21 cellular contexts compared by ENCODE assay signal in the genomic region with DNA sequence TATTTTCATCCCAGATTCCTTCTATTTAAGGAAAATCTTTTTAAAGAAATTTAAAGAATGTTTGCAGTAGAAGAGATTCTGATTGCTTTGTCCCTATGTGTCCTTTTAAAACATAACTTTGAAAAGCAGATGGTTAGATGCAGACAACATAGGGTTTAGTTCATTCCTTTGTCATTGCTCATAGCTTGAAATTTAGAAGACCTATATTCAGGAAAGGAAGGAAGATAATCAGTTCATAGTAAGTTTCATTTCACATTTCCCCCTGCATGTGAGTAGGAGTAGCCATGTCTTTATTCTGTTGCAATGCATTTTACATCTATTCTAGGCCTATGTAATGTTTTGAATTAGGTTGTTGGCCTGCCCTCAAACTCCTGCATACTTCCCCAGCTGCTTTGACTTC.
DNase-seq lines count a peak whose midpoint lies in the region; ATAC-seq, FAIRE-seq and TF ChIP-seq lines count a peak whose summit lies in the region.
"Had no signal": no experiment of that assay in that cellular context is flagged by ENCODE, and none has a peak within 500 bp of the region (broad histone marks: within the 10 kb centered on the region; RNA-seq: fewer than 3 reads in every experiment).

No MANE protein-coding gene starts in this region.

- ATAC-seq in GM18517 (IDR thresholded peaks at IDR 0.05; ENCODE audit: unreplicated experiment) (no peak), GM18520 (IDR thresholded peaks at IDR 0.05; ENCODE audit: unreplicated experiment) (no peak)
- ATAC-seq: body of pancreas; heart right ventricle; naive thymus-derived CD4-positive, alpha-beta T cell had no signal

- no peak overlapping the region for H3K4me3 ChIP-seq in astrocyte of the spinal cord (ENCODE audit: low read depth, low read length)
- H3K4me3 ChIP-seq: body of pancreas, heart right ventricle, skin epidermis had no signal

- in situ Hi-C loops in astrocyte of the spinal cord (cut with HindIII; ENCODE audit: low sequenced_read_pairs) = no loop called here

- peak; percentile 13 for DNase-seq in AG20443 (ENCODE audit: low spot score)
- DNase-seq in HTR-8/SVneo (ENCODE audit: insufficient read length, low spot score) = peak; percentile 12
- DNase-seq in astrocyte of the spinal cord (ENCODE audit: low read depth, low spot score) = peak; percentile 24
- DNase-seq in hepatic stellate cell (ENCODE audit: low spot score) = peak; percentile 12
- no peak for DNase-seq in NCI-H1092 (lab: John Stamatoyannopoulos, UW)
- no peak for DNase-seq in DMS 273 treated with DMSO at 0.1 percent for 48 hours (lab: John Stamatoyannopoulos, UW)
- DNase-seq: activated CD4-positive, alpha-beta T cell treated with anti-CD3 and anti-CD28 coated beads, Interleukin-2, amount 50 U/mL, for 4 hours; activated naive CD4-positive, alpha-beta T cell treated with anti-CD3 and anti-CD28 coated beads for 36 hours; activated T-cell treated with anti-CD3 and anti-CD28 coated beads, Interleukin-2, amount 50 U/mL, for 1 hour; body of pancreas; heart right ventricle; mammary epithelial cell; naive thymus-derived CD4-positive, alpha-beta T cell; NCI-H1436; NCI-H2171 treated with DMSO at 0.1 percent for 48 hours; posterior cingulate gyrus; stimulated activated CD4-positive, alpha-beta T cell treated with anti-CD3 and anti-CD28 coated beads, Interleukin-4, amount 100 ng/mL, for 1 hour had no signal

- FAIRE-seq in HTR-8/SVneo (lab: Jason Lieb, UNC) = no peak
- FAIRE-seq: keratinocyte had no signal

- TF ChIP-seq CTCF in astrocyte of the spinal cord (IDR thresholded peaks at IDR 0.05; ENCODE audit: low read depth, low read length) = no peak

Comparison
In these comparisons a context has a peak if more than half of its experiments do, and no peak if none do; other contexts are left out.
1. DNase-seq: peak in AG20443 (single experiment), HTR-8/SVneo (single experiment), astrocyte of the spinal cord (single experiment) and hepatic stellate cell (single experiment); none in NCI-H1092 (single experiment) and DMS 273 treated with DMSO at 0.1 percent for 48 hours (single experiment).